In genomic region chr19:6602729-6603114, GRCh38 we compare ENCODE assay signal across 1 cellular context.
TF ChIP-seq lines count a peak whose summit lies in the region.

No MANE protein-coding gene starts in this region.

TF ChIP-seq in GM12878, 131 proteins besides CTCF, POLR2A, EP300 and RAD21:
- TF ChIP-seq ZNF217 (IDR thresholded peaks at IDR 0.05) (no peak), WRNIP1 (IDR thresholded peaks at IDR 0.05; ENCODE audit: borderline replicate concordance, low read depth, low read length) (no peak), MAX (IDR thresholded peaks at IDR 0.05; ENCODE audit: low read depth, low read length) (no peak), SMARCA5 (IDR thresholded peaks at IDR 0.05) (no peak), PRDM15 (CRISPR knock-in tag; IDR thresholded peaks at IDR 0.05) (no peak), SIX5 (IDR thresholded peaks at IDR 0.05; ENCODE audit: low read depth, low read length, severe bottlenecking) (no peak), PKNOX1 (IDR thresholded peaks at IDR 0.05) (peak; percentile 62; the same call in 1 of the 2 replicates), SP1 (IDR thresholded peaks at IDR 0.05; ENCODE audit: low read depth, low read length) (no peak)
